ENCODE assay signal across 1 cellular context in genomic region chr6:15557174-15557573, GRCh38.
A peak's percentile ranks its signal among the peaks of the same experiment; 100 is the strongest.
TF ChIP-seq lines count a peak whose summit lies in the region.

No MANE protein-coding gene starts in this region.

TF ChIP-seq in K562, 482 proteins besides CTCF, POLR2A, EP300 and RAD21 (continued from another document and continues in another):
- TF ChIP-seq ZBTB26 (CRISPR knock-in tag; IDR thresholded peaks at IDR 0.05) (no peak), ZNF449 (CRISPR knock-in tag; IDR thresholded peaks at IDR 0.05) (no peak), NEUROD1 (IDR thresholded peaks at IDR 0.05; ENCODE audit: borderline replicate concordance, low read depth, low read length, partially characterized antibody) (no peak), EZH2 (IDR thresholded peaks at IDR 0.05; ENCODE audit: borderline replicate concordance, low read depth, low read length) (no peak), PRPF4 (IDR thresholded peaks at IDR 0.05; ENCODE audit: insufficient read depth, low read depth, low read length, poor library complexity, severe bottlenecking) (no peak), RREB1 (CRISPR knock-in tag; IDR thresholded peaks at IDR 0.05) (no peak), POLR2H (tag; IDR thresholded peaks at IDR 0.05; ENCODE audit: low read depth) (peak; percentile 58; the same call in 1 of the 2 replicates), USF2 (CRISPR knock-in tag; IDR thresholded peaks at IDR 0.05) (no peak), ZNF175 (CRISPR knock-in tag; IDR thresholded peaks at IDR 0.05; ENCODE audit: low read depth) (peak; percentile 16; the same call in 1 of the 2 replicates), NR4A1 (CRISPR knock-in tag; IDR thresholded peaks at IDR 0.05) (no peak), NR4A1 (tag; IDR thresholded peaks at IDR 0.05) (0 out of 2 replicates have a peak, but pooled peaks have one; percentile 13), ZKSCAN8 (CRISPR knock-in tag; IDR thresholded peaks at IDR 0.05) (peak; percentile 69; the same call in 1 of the 2 replicates), NR2F6 (CRISPR knock-in tag; IDR thresholded peaks at IDR 0.05) (no peak), HINFP (tag; conservative IDR thresholded peaks at IDR 0.05; ENCODE audit: low read depth) (no peak), HDAC8 (tag; IDR thresholded peaks at IDR 0.05) (no peak), ZNF217 (CRISPR knock-in tag; IDR thresholded peaks at IDR 0.05) (no peak), ATF3 (IDR thresholded peaks at IDR 0.05) (no peak), ATF3 (CRISPR knock-in tag; conservative IDR thresholded peaks at IDR 0.05) (no peak), MNT (conservative IDR thresholded peaks at IDR 0.05) (no peak), XRCC4 (IDR thresholded peaks at IDR 0.05; ENCODE audit: extremely low read depth, insufficient read depth, insufficient read length) (no peak), ZNF668 (CRISPR knock-in tag; IDR thresholded peaks at IDR 0.05) (0 out of 2 replicates have a peak, but pooled peaks have one; percentile 19), EP400 (IDR thresholded peaks at IDR 0.05) (no peak), DDX20 (tag; IDR thresholded peaks at IDR 0.05; ENCODE audit: low read depth) (no peak), ZNF431 (CRISPR knock-in tag; IDR thresholded peaks at IDR 0.05) (no peak), ZBTB9 (CRISPR knock-in tag; IDR thresholded peaks at IDR 0.05) (no peak), ARHGAP35 (IDR thresholded peaks at IDR 0.05; ENCODE audit: partially characterized antibody) (no peak), ETV6 (IDR thresholded peaks at IDR 0.05; ENCODE audit: borderline replicate concordance in 1 of 2, low read depth in 2 of 2, low read length in 1 of 2) (no peak), ETV6 (CRISPR knock-in tag; IDR thresholded peaks at IDR 0.05; ENCODE audit: borderline replicate concordance) (no peak), RBBP5 (IDR thresholded peaks at IDR 0.05; ENCODE audit: borderline replicate concordance, insufficient read depth, low read length, poor library complexity, severe bottlenecking) (no peak), TCF15 (CRISPR knock-in tag; IDR thresholded peaks at IDR 0.05) (no peak), ZKSCAN1 (IDR thresholded peaks at IDR 0.05; ENCODE audit: low read depth, low read length) (no peak), DIDO1 (tag; IDR thresholded peaks at IDR 0.05; ENCODE audit: low read depth) (no peak), GTF3C2 (IDR thresholded peaks at IDR 0.05; ENCODE audit: borderline replicate concordance, extremely low read depth, insufficient read length) (no peak), CAMTA2 (CRISPR knock-in tag; conservative IDR thresholded peaks at IDR 0.05) (no peak), ZNF586 (CRISPR knock-in tag; conservative IDR thresholded peaks at IDR 0.05) (no peak), ELK1 (CRISPR knock-in tag; IDR thresholded peaks at IDR 0.05) (no peak), ZNF239 (CRISPR knock-in tag; IDR thresholded peaks at IDR 0.05) (no peak), E2F5 (CRISPR knock-in tag; IDR thresholded peaks at IDR 0.05) (no peak), ZFP30 (CRISPR knock-in tag; IDR thresholded peaks at IDR 0.05; ENCODE audit: borderline replicate concordance) (no peak), ZNF3 (CRISPR knock-in tag; IDR thresholded peaks at IDR 0.05) (no peak), RFX1 (IDR thresholded peaks at IDR 0.05) (no peak), PRMT5 (CRISPR knock-in tag; IDR thresholded peaks at IDR 0.05) (no peak), MTA3 (IDR thresholded peaks at IDR 0.05; ENCODE audit: borderline replicate concordance) (no peak)
